In the genomic region with DNA sequence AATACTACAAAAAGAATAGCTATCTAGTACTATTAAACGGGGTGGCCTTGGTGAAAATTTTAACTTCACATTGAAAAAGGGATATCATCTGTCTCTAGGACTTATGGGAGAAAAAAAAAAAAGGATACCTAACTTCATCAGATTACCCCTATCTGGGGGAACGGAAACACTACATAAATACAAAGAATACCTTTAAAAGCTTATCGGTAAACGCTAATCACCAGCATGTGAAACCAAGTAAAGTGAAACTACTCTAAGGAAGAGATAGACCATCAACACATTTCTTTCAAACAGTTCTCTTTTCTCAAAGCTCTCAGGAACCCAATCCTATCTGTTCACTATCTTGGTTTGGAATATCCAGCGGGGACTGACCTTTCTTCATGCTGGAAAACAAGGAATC, we compare ENCODE assay signal across 14 cellular contexts. TPM values are rescaled to one million over a fixed set of nuclear protein-coding genes. Genes with fewer than 3 reads are reported as not detected.
DNase-seq lines count a peak whose midpoint lies in the region; ATAC-seq and TF ChIP-seq lines count a peak whose summit lies in the region.
"Had no signal": no experiment of that assay in that cellular context is flagged by ENCODE, and none has a peak within 500 bp of the region (broad histone marks: within the 10 kb centered on the region; RNA-seq: fewer than 3 reads in every experiment).

No MANE protein-coding gene starts in this region.

- H3K4me2 ChIP-seq in DND-41 (ENCODE audit: insufficient read depth, low read length), result peak overlapping the region; percentile 2; the same call in 1 of the 2 replicates
- H3K4me2 ChIP-seq in osteoblast (ENCODE audit: insufficient read depth, low read length), result no peak overlapping the region

- no peaks in the 10 kb centered on the region for H3K27me3 ChIP-seq in DND-41 (ENCODE audit: insufficient read depth, low read length, poor library complexity)
- no peaks in the 10 kb centered on the region for H3K27me3 ChIP-seq in osteoblast (ENCODE audit: insufficient read depth, low read length)
- H3K27me3 ChIP-seq: right atrium auricular region, tibial artery had no signal

- peak overlapping the region; percentile 66 for H3K4me3 Mint-ChIP-seq in T-helper 2 cell treated with Interferon-gamma antibody and Interleukin-4, amounts not matched to agents 5 μg/mL and 100 μg/mL, for 36 hours
- H3K4me3 Mint-ChIP-seq in memory B cell, result peak overlapping the region; percentile 9

- no peak overlapping the region for H3K9ac ChIP-seq in DND-41 (ENCODE audit: low read depth, low read length)

- H3K27ac ChIP-seq in DND-41 (ENCODE audit: low read length) (no peak overlapping the region), osteoblast (ENCODE audit: low read depth, low read length) (no peak overlapping the region)
- H3K27ac ChIP-seq: right atrium auricular region, tibial artery had no signal

- H3K36me3 Mint-ChIP-seq in T-helper 2 cell treated with Interferon-gamma antibody and Interleukin-4, amounts not matched to agents 5 μg/mL and 100 μg/mL, for 36 hours (ENCODE audit: low read depth), result no peaks in the 10 kb centered on the region
- peaks cover 8% of the 10 kb centered on the region for H3K36me3 Mint-ChIP-seq in memory B cell

- peaks cover 16% of the 10 kb centered on the region for H3K79me2 ChIP-seq in DND-41 (ENCODE audit: insufficient read depth, low read length)
- H3K79me2 ChIP-seq in osteoblast (ENCODE audit: insufficient read depth, low read length), result no peaks in the 10 kb centered on the region

- H3K4me3 ChIP-seq in DND-41 (ENCODE audit: low read depth in 1 of 2, low read length in 2 of 2) (no peak overlapping the region), osteoblast (ENCODE audit: insufficient read depth, low read length) (no peak overlapping the region)
- H3K4me3 ChIP-seq: right atrium auricular region, tibial artery had no signal

- H3K4me1 ChIP-seq in DND-41 (ENCODE audit: insufficient read depth, low read length) (peaks cover 38% of the 10 kb centered on the region), osteoblast (ENCODE audit: insufficient read depth, low read length) (peaks cover 9% of the 10 kb centered on the region)

- H3K9me3 ChIP-seq in DND-41 (ENCODE audit: insufficient read depth, low read length, severe bottlenecking) (no peaks in the 10 kb centered on the region), osteoblast (ENCODE audit: low read depth, low read length) (no peaks in the 10 kb centered on the region)
- H3K9me3 ChIP-seq: right atrium auricular region, tibial artery had no signal

- no peaks in the 10 kb centered on the region for H4K20me1 ChIP-seq in DND-41 (ENCODE audit: insufficient read depth, low read length)
- H4K20me1 ChIP-seq in osteoblast (ENCODE audit: insufficient read depth, low read length), result no peaks in the 10 kb centered on the region

- no peaks in the 10 kb centered on the region for H3K27me3 Mint-ChIP-seq in T-helper 2 cell treated with Interferon-gamma antibody and Interleukin-4, amounts not matched to agents 5 μg/mL and 100 μg/mL, for 36 hours (ENCODE audit: low read depth)
- no peaks in the 10 kb centered on the region for H3K27me3 Mint-ChIP-seq in memory B cell

- DNase-seq in DND-41 (no peak), memory B cell (ENCODE audit: low spot score in 2 of 2) (no peak), osteoblast (ENCODE audit: insufficient read length, low spot score, missing footprints) (no peak)
- DNase-seq in T-helper 2 cell treated with Interferon-gamma antibody and Interleukin-4, amounts not matched to agents 5 μg/mL and 100 μg/mL, for 36 hours (ENCODE audit: low spot score), result no peak
- DNase-seq in NK-92 treated with Interleukin-12 subunit alpha and Interleukin-12 subunit beta, amount 100 ng/mL, for 24 hours (lab: John Stamatoyannopoulos, UW), result no peak
- no peak for DNase-seq in stimulated activated CD8-positive, alpha-beta memory T cell treated with anti-CD3 and anti-CD28 coated beads, Interleukin-4, amount 100 ng/mL, for 48 hours
- DNase-seq: activated gamma-delta T cell, DMS 273 treated with DMSO at 0.1 percent for 48 hours, NCI-H2171, RPMI8226, tibial artery had no signal

- H2AFZ ChIP-seq in DND-41 (ENCODE audit: low read depth, low read length) (no peak overlapping the region), osteoblast (ENCODE audit: low read length) (no peak overlapping the region)

- peaks cover 13% of the 10 kb centered on the region for H3K36me3 ChIP-seq in DND-41 (ENCODE audit: insufficient read depth, low read length)
- peaks cover 5% of the 10 kb centered on the region for H3K36me3 ChIP-seq in osteoblast (ENCODE audit: insufficient read depth, low read length)
- H3K36me3 ChIP-seq: right atrium auricular region had no signal

- no peak for ATAC-seq in DND-41 (ENCODE audit: insufficient read depth, low read depth)
- ATAC-seq in GM19372 (IDR thresholded peaks at IDR 0.05; ENCODE audit: low read depth, unreplicated experiment), result peak; percentile 29
- no peak for ATAC-seq in memory B cell (ENCODE audit: low read depth)
- ATAC-seq in GM18502 (IDR thresholded peaks at IDR 0.05; ENCODE audit: poor library complexity, unreplicated experiment), result no peak

- peaks cover 30% of the 10 kb centered on the region for H3K4me1 Mint-ChIP-seq in T-helper 2 cell treated with Interferon-gamma antibody and Interleukin-4, amounts not matched to agents 5 μg/mL and 100 μg/mL, for 36 hours (ENCODE audit: low read depth)
- H3K4me1 Mint-ChIP-seq in memory B cell, result peaks cover 28% of the 10 kb centered on the region

- H3K9me3 Mint-ChIP-seq in T-helper 2 cell treated with Interferon-gamma antibody and Interleukin-4, amounts not matched to agents 5 μg/mL and 100 μg/mL, for 36 hours, result no peaks in the 10 kb centered on the region
- H3K9me3 Mint-ChIP-seq in memory B cell, result no peaks in the 10 kb centered on the region

- H3K27ac Mint-ChIP-seq in T-helper 2 cell treated with Interferon-gamma antibody and Interleukin-4, amounts not matched to agents 5 μg/mL and 100 μg/mL, for 36 hours, result peak overlapping the region; percentile 46
- H3K27ac Mint-ChIP-seq in memory B cell, result no peak overlapping the region

- TF ChIP-seq CTCF in DND-41 (IDR thresholded peaks at IDR 0.05; ENCODE audit: borderline replicate concordance, extremely low read depth, low read length, poor library complexity, severe bottlenecking) (no peak), osteoblast (IDR thresholded peaks at IDR 0.05; ENCODE audit: extremely low read depth, low read depth, low read length) (no peak)

RNA-seq across cellular contexts. Expression of gene KICS2, which starts 3.5 kb away (rescaled TPM):
- total RNA-seq in osteoblast, result 5.4 and 6.8 TPM in 2 replicates
